ENCODE assay signal across 1 cellular context in genomic region chr22:41341990-41342389, GRCh38.
TF ChIP-seq lines count a peak whose summit lies in the region.

No MANE protein-coding gene starts in this region.

TF ChIP-seq in GM12878, 131 proteins besides CTCF, POLR2A, EP300 and RAD21 (continued from another document):
- TF ChIP-seq, protein P1, sequence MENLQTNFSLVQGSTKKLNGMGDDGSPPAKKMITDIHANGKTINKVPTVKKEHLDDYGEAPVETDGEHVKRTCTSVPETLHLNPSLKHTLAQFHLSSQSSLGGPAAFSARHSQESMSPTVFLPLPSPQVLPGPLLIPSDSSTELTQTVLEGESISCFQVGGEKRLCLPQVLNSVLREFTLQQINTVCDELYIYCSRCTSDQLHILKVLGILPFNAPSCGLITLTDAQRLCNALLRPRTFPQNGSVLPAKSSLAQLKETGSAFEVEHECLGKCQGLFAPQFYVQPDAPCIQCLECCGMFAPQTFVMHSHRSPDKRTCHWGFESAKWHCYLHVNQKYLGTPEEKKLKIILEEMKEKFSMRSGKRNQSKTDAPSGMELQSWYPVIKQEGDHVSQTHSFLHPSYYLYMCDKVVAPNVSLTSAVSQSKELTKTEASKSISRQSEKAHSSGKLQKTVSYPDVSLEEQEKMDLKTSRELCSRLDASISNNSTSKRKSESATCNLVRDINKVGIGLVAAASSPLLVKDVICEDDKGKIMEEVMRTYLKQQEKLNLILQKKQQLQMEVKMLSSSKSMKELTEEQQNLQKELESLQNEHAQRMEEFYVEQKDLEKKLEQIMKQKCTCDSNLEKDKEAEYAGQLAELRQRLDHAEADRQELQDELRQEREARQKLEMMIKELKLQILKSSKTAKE (IDR thresholded peaks at IDR 0.05; ENCODE audit: low read depth, poor library complexity, severe bottlenecking), result no peak
- TF ChIP-seq ATF3 (IDR thresholded peaks at IDR 0.05; ENCODE audit: borderline replicate concordance, extremely low read depth, low read depth, low read length), result no peak
- no peak for TF ChIP-seq SMAD5 (IDR thresholded peaks at IDR 0.05; ENCODE audit: low read depth)
